Comparison of ENCODE assay signal across 23 cellular contexts in genomic region chr19:7698583-7698982, GRCh38. TPM values are rescaled to one million over a fixed set of nuclear protein-coding genes. Genes with fewer than 3 reads are reported as not detected.
DNase-seq lines count a peak whose midpoint lies in the region; ATAC-seq and TF ChIP-seq lines count a peak whose summit lies in the region.
"Had no signal": no experiment of that assay in that cellular context is flagged by ENCODE, and none has a peak within 500 bp of the region (broad histone marks: within the 10 kb centered on the region; RNA-seq: fewer than 3 reads in every experiment).

No MANE protein-coding gene starts in this region.

- no peaks in the 10 kb centered on the region for H3K9me3 Mint-ChIP-seq in activated CD4-positive, alpha-beta T cell treated with anti-CD3 and anti-CD28 coated beads for 36 hours (ENCODE audit: low read depth)
- H3K9me3 Mint-ChIP-seq in activated T-helper 17 cell treated with anti-CD3 and anti-CD28 coated beads, Interleukin-2, amount 50 U/mL, for 72 hours = no peaks in the 10 kb centered on the region
- peaks cover 2% of the 10 kb centered on the region for H3K9me3 Mint-ChIP-seq in stimulated activated memory B cell treated with anti-CD40 and anti-IgM and Interleukin-4, amounts not matched to agents 10 μg/mL and 1 μg/mL and 100 μg/mL, for 72 hours
- H3K9me3 Mint-ChIP-seq: activated naive CD4-positive, alpha-beta T cell treated with anti-CD3 and anti-CD28 coated beads, Interleukin-2, amount 10 ng/mL, durations not matched to agents 7 days and 5 days; natural killer cell treated with Interleukin-12 subunit alpha and Interleukin-12 subunit beta and Interleukin-15 and Interleukin-18, amount 100 ng/mL, for 72 hours had no signal

- peaks cover 18% of the 10 kb centered on the region for H3K4me1 Mint-ChIP-seq in activated CD4-positive, alpha-beta T cell treated with anti-CD3 and anti-CD28 coated beads for 36 hours
- H3K4me1 Mint-ChIP-seq in activated T-helper 17 cell treated with anti-CD3 and anti-CD28 coated beads, Interleukin-2, amount 50 U/mL, for 72 hours = peaks cover 14% of the 10 kb centered on the region
- peaks cover 80% of the 10 kb centered on the region for H3K4me1 Mint-ChIP-seq in stimulated activated memory B cell treated with anti-CD40 and anti-IgM and Interleukin-4, amounts not matched to agents 10 μg/mL and 1 μg/mL and 100 μg/mL, for 72 hours
- H3K4me1 Mint-ChIP-seq: activated naive CD4-positive, alpha-beta T cell treated with anti-CD3 and anti-CD28 coated beads, Interleukin-2, amount 10 ng/mL, durations not matched to agents 7 days and 5 days had no signal

- H3K9me3 ChIP-seq in aorta (ENCODE audit: control insufficient read depth, low read length) = no peaks in the 10 kb centered on the region
- no peaks in the 10 kb centered on the region for H3K9me3 ChIP-seq in right lobe of liver
- H3K9me3 ChIP-seq: body of pancreas, prostate gland, transverse colon had no signal

- H3K27ac ChIP-seq in aorta (ENCODE audit: low read depth in 1 of 2, low read length in 2 of 2) (no peak overlapping the region), right lobe of liver (no peak overlapping the region)
- H3K27ac ChIP-seq: body of pancreas, hepatocyte, prostate gland, transverse colon had no signal

- intact Hi-C loops in activated CD4-positive, alpha-beta T cell treated with anti-CD3 and anti-CD28 coated beads for 36 hours (cut with DNase I, micrococcal nuclease) = loop anchor here in 1 of 2 experiments (2.0 kb wide), 2 partner anchors 52 to 74 kb away; no protein-coding TSS in a partner anchor
- intact Hi-C loops in aorta (cut with DNase I) = no loop called here
- intact Hi-C loops in right lobe of liver (cut with DNase I) = no loop called here

- H3K27ac Mint-ChIP-seq in activated CD4-positive, alpha-beta T cell treated with anti-CD3 and anti-CD28 coated beads for 36 hours = no peak overlapping the region
- H3K27ac Mint-ChIP-seq in activated T-helper 17 cell treated with anti-CD3 and anti-CD28 coated beads, Interleukin-2, amount 50 U/mL, for 72 hours = peak overlapping the region; percentile 89
- peak overlapping the region; percentile 100 for H3K27ac Mint-ChIP-seq in stimulated activated memory B cell treated with anti-CD40 and anti-IgM and Interleukin-4, amounts not matched to agents 10 μg/mL and 1 μg/mL and 100 μg/mL, for 72 hours
- H3K27ac Mint-ChIP-seq: activated naive CD4-positive, alpha-beta T cell treated with anti-CD3 and anti-CD28 coated beads, Interleukin-2, amount 10 ng/mL, durations not matched to agents 7 days and 5 days; natural killer cell treated with Interleukin-12 subunit alpha and Interleukin-12 subunit beta and Interleukin-15 and Interleukin-18, amount 100 ng/mL, for 72 hours had no signal

- no peak for TF ChIP-seq CTCF in right lobe of liver (IDR thresholded peaks at IDR 0.05)

- POLR2A ChIA-PET in activated CD4-positive, alpha-beta T cell treated with anti-CD3 and anti-CD28 coated beads for 36 hours (lab: Charles Lee) = no interaction called here

- H3K27me3 ChIP-seq in aorta (ENCODE audit: control insufficient read depth in 1 of 2, insufficient read depth in 2 of 2, low read length in 1 of 2) (no peaks in the 10 kb centered on the region), right lobe of liver (no peaks in the 10 kb centered on the region)

- no peaks in the 10 kb centered on the region for H3K36me3 Mint-ChIP-seq in activated CD4-positive, alpha-beta T cell treated with anti-CD3 and anti-CD28 coated beads for 36 hours (ENCODE audit: low read depth)
- no peaks in the 10 kb centered on the region for H3K36me3 Mint-ChIP-seq in activated T-helper 17 cell treated with anti-CD3 and anti-CD28 coated beads, Interleukin-2, amount 50 U/mL, for 72 hours (ENCODE audit: low read depth)
- H3K36me3 Mint-ChIP-seq in stimulated activated memory B cell treated with anti-CD40 and anti-IgM and Interleukin-4, amounts not matched to agents 10 μg/mL and 1 μg/mL and 100 μg/mL, for 72 hours = peaks cover 65% of the 10 kb centered on the region
- H3K36me3 Mint-ChIP-seq: activated naive CD4-positive, alpha-beta T cell treated with anti-CD3 and anti-CD28 coated beads, Interleukin-2, amount 10 ng/mL, durations not matched to agents 7 days and 5 days; natural killer cell treated with Interleukin-12 subunit alpha and Interleukin-12 subunit beta and Interleukin-15 and Interleukin-18, amount 100 ng/mL, for 72 hours had no signal

- CTCF ChIA-PET in activated CD4-positive, alpha-beta T cell treated with anti-CD3 and anti-CD28 coated beads for 36 hours (lab: Charles Lee) = interaction anchor here (0.6 to 2.6 kb wide), 9 partner anchors 10 to 694 kb away, joined by 3 to 9 read pairs (median 3); partner anchors contain the start of gene TRAPPC5

- TF ChIP-seq POLR2A in right lobe of liver (IDR thresholded peaks at IDR 0.05) = no peak

- no peak for DNase-seq in activated CD4-positive, alpha-beta T cell treated with anti-CD3 and anti-CD28 coated beads for 36 hours
- no peak for DNase-seq in activated CD4-positive, alpha-beta T cell treated with anti-CD3 and anti-CD28 coated beads, Interleukin-2, amount 50 U/mL, for 4 hours
- DNase-seq in aorta = no peak
- no peak for DNase-seq in right lobe of liver
- DNase-seq: activated CD4-positive, alpha-beta T cell treated with anti-CD3 and anti-CD28 coated beads for 4 hours; activated naive CD4-positive, alpha-beta T cell treated with anti-CD3 and anti-CD28 coated beads, Interleukin-2, amount 10 ng/mL, durations not matched to agents 7 days and 5 days; body of pancreas; C1 segment of cervical spinal cord; DMS153; HCEC 1CT; Kasumi-1; kidney; NCI-H1105 treated with DMSO at 0.1 percent for 48 hours; NCI-H2107; NCI-H524 treated with DMSO at 0.1 percent for 48 hours; T-helper 9 cell; transverse colon had no signal

- H3K27me3 Mint-ChIP-seq in activated CD4-positive, alpha-beta T cell treated with anti-CD3 and anti-CD28 coated beads for 36 hours = peaks cover 13% of the 10 kb centered on the region
- peaks cover 11% of the 10 kb centered on the region for H3K27me3 Mint-ChIP-seq in activated T-helper 17 cell treated with anti-CD3 and anti-CD28 coated beads, Interleukin-2, amount 50 U/mL, for 72 hours
- no peaks in the 10 kb centered on the region for H3K27me3 Mint-ChIP-seq in stimulated activated memory B cell treated with anti-CD40 and anti-IgM and Interleukin-4, amounts not matched to agents 10 μg/mL and 1 μg/mL and 100 μg/mL, for 72 hours

- H3K4me3 ChIP-seq in aorta (ENCODE audit: low read length in 2 of 2) = no peak overlapping the region
- no peak overlapping the region for H3K4me3 ChIP-seq in right lobe of liver
- H3K4me3 ChIP-seq: body of pancreas, hepatocyte, prostate gland, transverse colon had no signal

- 20 to 22% methylated on average over 11 of the region's 11 CpGs for WGBS in aorta, 2 donors
- WGBS in right lobe of liver (ENCODE audit: insufficient coverage, low coverage, low lambda C conversion rate, missing lambda C conversion rate) = 19% methylated on average over 3 of the region's 11 CpGs

- no peak for ATAC-seq in activated CD4-positive, alpha-beta T cell treated with anti-CD3 and anti-CD28 coated beads for 36 hours
- no peak for ATAC-seq in activated T-helper 17 cell treated with anti-CD3 and anti-CD28 coated beads, Interleukin-2, amount 50 U/mL, for 72 hours (replicated peaks)
- ATAC-seq in stimulated activated memory B cell treated with anti-CD40 and anti-IgM and Interleukin-4, amounts not matched to agents 10 μg/mL and 1 μg/mL and 100 μg/mL, for 72 hours = no peak
- ATAC-seq in aorta (ENCODE audit: low FRiP score) = no peak
- ATAC-seq in right lobe of liver = no peak
- ATAC-seq: body of pancreas; natural killer cell treated with Interleukin-12 subunit alpha and Interleukin-12 subunit beta and Interleukin-15 and Interleukin-18, amount 100 ng/mL, for 72 hours had no signal

- H3K36me3 ChIP-seq in aorta (ENCODE audit: control insufficient read depth in 1 of 2, insufficient read depth in 2 of 2, low read length in 1 of 2) (no peaks in the 10 kb centered on the region), right lobe of liver (no peaks in the 10 kb centered on the region)
- H3K36me3 ChIP-seq: prostate gland, transverse colon had no signal

- H3K4me3 Mint-ChIP-seq in activated CD4-positive, alpha-beta T cell treated with anti-CD3 and anti-CD28 coated beads for 36 hours = peak overlapping the region; percentile 46
- peak overlapping the region; percentile 55 for H3K4me3 Mint-ChIP-seq in activated T-helper 17 cell treated with anti-CD3 and anti-CD28 coated beads, Interleukin-2, amount 50 U/mL, for 72 hours
- H3K4me3 Mint-ChIP-seq in stimulated activated memory B cell treated with anti-CD40 and anti-IgM and Interleukin-4, amounts not matched to agents 10 μg/mL and 1 μg/mL and 100 μg/mL, for 72 hours = peak overlapping the region; percentile 95
- H3K4me3 Mint-ChIP-seq: activated naive CD4-positive, alpha-beta T cell treated with anti-CD3 and anti-CD28 coated beads, Interleukin-2, amount 10 ng/mL, durations not matched to agents 7 days and 5 days; natural killer cell treated with Interleukin-12 subunit alpha and Interleukin-12 subunit beta and Interleukin-15 and Interleukin-18, amount 100 ng/mL, for 72 hours had no signal

- H3K4me1 ChIP-seq in aorta (ENCODE audit: control insufficient read depth in 1 of 2, insufficient read depth in 2 of 2, low read length in 2 of 2) (no peaks in the 10 kb centered on the region), right lobe of liver (no peaks in the 10 kb centered on the region)
- H3K4me1 ChIP-seq: body of pancreas, prostate gland, transverse colon had no signal

RNA-seq across cellular contexts. Expression of gene FCER2, which starts 3.3 kb away (rescaled TPM):
- total RNA-seq in activated CD4-positive, alpha-beta T cell treated with anti-CD3 and anti-CD28 coated beads for 36 hours = 1 to 10 TPM; 2.6 to 3.5 TPM
- 1 to 10 TPM in 1 of 2 donors, under 1 TPM in 1; 0.65 to 2.8 TPM for total RNA-seq in activated T-helper 17 cell treated with anti-CD3 and anti-CD28 coated beads, Interleukin-2, amount 50 U/mL, for 72 hours
- total RNA-seq in aorta (1 to 10 TPM in 1 of 2 donors, under 1 TPM in 1; 0.36 to 2.9 TPM), right lobe of liver (under 1 TPM in 2 of 6 experiments, not detected in 4; 0.18 to 0.29 TPM)
- polyA plus RNA-seq in aorta = not detected
- total RNA-seq: A172, body of pancreas, hepatocyte had no signal
- polyA plus RNA-seq: hepatocyte had no signal

RNA-seq across cellular contexts. Expression of gene TRAPPC5, which starts 17.9 kb away (rescaled TPM):
- 10 to 100 TPM; 90.2 to 95.2 TPM for total RNA-seq in activated CD4-positive, alpha-beta T cell treated with anti-CD3 and anti-CD28 coated beads for 36 hours
- 10 to 100 TPM; 61.8 to 82.5 TPM for total RNA-seq in activated T-helper 17 cell treated with anti-CD3 and anti-CD28 coated beads, Interleukin-2, amount 50 U/mL, for 72 hours
- total RNA-seq in aorta = 10 to 100 TPM; 54.0 to 60.1 TPM
- 10 to 100 TPM; 26.8 to 79.6 TPM for polyA plus RNA-seq in aorta
- total RNA-seq in right lobe of liver = 10 to 100 TPM; 41.7 to 66.5 (median 52.0) TPM

RNA-seq across cellular contexts. Expression of gene MCEMP1, which starts 21.7 kb away (rescaled TPM):
- not detected for total RNA-seq in activated CD4-positive, alpha-beta T cell treated with anti-CD3 and anti-CD28 coated beads for 36 hours
- total RNA-seq in activated T-helper 17 cell treated with anti-CD3 and anti-CD28 coated beads, Interleukin-2, amount 50 U/mL, for 72 hours = not detected
- total RNA-seq in aorta = 1 to 10 TPM in 1 of 2 donors, under 1 TPM in 1; 0.63 to 4.3 TPM
- 1 to 10 TPM in 1 of 2 donors, under 1 TPM in 1; 0.10 to 8.3 TPM for polyA plus RNA-seq in aorta
- total RNA-seq in right lobe of liver = under 1 TPM; 0.11 to 0.86 (median 0.34) TPM
- total RNA-seq: A172; body of pancreas; hepatocyte; natural killer cell treated with Interleukin-12 subunit alpha and Interleukin-12 subunit beta and Interleukin-15 and Interleukin-18, amount 100 ng/mL, for 72 hours had no signal
- polyA plus RNA-seq: hepatocyte had no signal

RNA-seq across cellular contexts. Expression of gene RETN, which starts 29.7 kb away (rescaled TPM):
- not detected for total RNA-seq in activated CD4-positive, alpha-beta T cell treated with anti-CD3 and anti-CD28 coated beads for 36 hours
- total RNA-seq in activated T-helper 17 cell treated with anti-CD3 and anti-CD28 coated beads, Interleukin-2, amount 50 U/mL, for 72 hours = not detected
- not detected for total RNA-seq in aorta
- 1 to 10 TPM in 1 of 2 donors, not detected in 1; 2.6 TPM for polyA plus RNA-seq in aorta
- 1 to 10 TPM in 1 of 6 experiments, under 1 TPM in 1, not detected in 4; 0.63 to 2.4 TPM for total RNA-seq in right lobe of liver
- total RNA-seq: A172; body of pancreas; hepatocyte; natural killer cell treated with Interleukin-12 subunit alpha and Interleukin-12 subunit beta and Interleukin-15 and Interleukin-18, amount 100 ng/mL, for 72 hours; prostate gland; transverse colon had no signal

RNA-seq across cellular contexts. Expression of gene CLEC4G, which starts 33.3 kb away (rescaled TPM):
- total RNA-seq in activated CD4-positive, alpha-beta T cell treated with anti-CD3 and anti-CD28 coated beads for 36 hours = not detected
- total RNA-seq in activated T-helper 17 cell treated with anti-CD3 and anti-CD28 coated beads, Interleukin-2, amount 50 U/mL, for 72 hours = not detected
- total RNA-seq in aorta (10 to 100 TPM in 1 of 2 donors, 1 to 10 TPM in 1; 2.8 to 26.8 TPM), right lobe of liver (10 to 100 TPM; 25.7 to 59.0 (median 38.2) TPM)
- polyA plus RNA-seq in aorta = 1 to 10 TPM in 1 of 2 donors, not detected in 1; 2.3 TPM
- total RNA-seq: A172; hepatocyte; natural killer cell treated with Interleukin-12 subunit alpha and Interleukin-12 subunit beta and Interleukin-15 and Interleukin-18, amount 100 ng/mL, for 72 hours had no signal
- polyA plus RNA-seq: hepatocyte had no signal
